Comparison of ENCODE assay signal across 15 cellular contexts in the genomic region with DNA sequence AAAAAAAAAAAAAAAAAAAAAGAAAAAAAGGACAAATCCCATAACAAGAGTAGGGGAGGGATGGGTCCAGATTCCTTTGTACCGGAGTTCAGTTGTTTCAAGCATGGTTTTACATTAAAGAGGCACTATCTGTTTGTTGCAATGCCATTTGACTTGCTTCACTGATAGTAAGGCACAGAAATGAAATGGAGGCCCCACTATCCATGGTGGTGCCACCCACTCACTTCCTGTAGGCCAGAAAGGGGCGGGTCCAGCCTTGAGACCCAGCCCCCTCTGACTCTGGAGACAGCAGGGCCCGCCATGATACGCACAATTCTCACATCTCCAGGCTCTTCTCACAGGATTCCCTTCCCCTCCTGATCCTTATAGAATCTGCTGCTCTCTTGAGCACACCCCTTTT.
DNase-seq lines count a peak whose midpoint lies in the region; TF ChIP-seq lines count a peak whose summit lies in the region.
"Had no signal": no experiment of that assay in that cellular context is flagged by ENCODE, and none has a peak within 500 bp of the region (broad histone marks: within the 10 kb centered on the region; RNA-seq: fewer than 3 reads in every experiment).

No MANE protein-coding gene starts in this region.

- H3K9me3 Mint-ChIP-seq in Calu3 (ENCODE audit: low read depth, unreplicated experiment), result no peaks in the 10 kb centered on the region
- H3K9me3 Mint-ChIP-seq: stimulated activated memory B cell treated with anti-CD40 and anti-IgM and Interleukin-4, amounts not matched to agents 10 μg/mL and 1 μg/mL and 100 μg/mL, for 72 hours; type B pancreatic cell had no signal

- TF ChIP-seq POLR2A in NB4 (IDR thresholded peaks at IDR 0.05; ENCODE audit: extremely low read depth, insufficient read length), result no peak

- H3K4me1 ChIP-seq in BE2C, result no peaks in the 10 kb centered on the region; the same call in 1 of the 2 replicates
- H3K4me1 ChIP-seq: pancreas had no signal

- TF ChIP-seq CTCF in BE2C (IDR thresholded peaks at IDR 0.05; ENCODE audit: low read depth, low read length) (no peak), NB4 (IDR thresholded peaks at IDR 0.05; ENCODE audit: low read depth, low read length) (no peak), fibroblast of pulmonary artery (IDR thresholded peaks at IDR 0.05; ENCODE audit: low read length, missing control alignments) (no peak), Calu3 (IDR thresholded peaks at IDR 0.05; ENCODE audit: unreplicated experiment) (no peak)

- CTCF ChIA-PET in Calu3 (lab: Charles Lee), result no interaction called here

- intact Hi-C loops in Calu3 (cut with micrococcal nuclease; ENCODE audit: unreplicated experiment), result no loop called here

- no TSS peak for BruUV-seq in Calu3 (replicated peaks; lab: Mats Ljungman, UMichigan)

- no peaks in the 10 kb centered on the region for H3K4me1 Mint-ChIP-seq in Calu3 (ENCODE audit: low read depth, unreplicated experiment)

- H3K36me3 ChIP-seq in BE2C, result no peaks in the 10 kb centered on the region; the same call in 1 of the 2 replicates

- H3K4me3 Mint-ChIP-seq in Calu3 (ENCODE audit: low read depth, unreplicated experiment), result no peak overlapping the region
- H3K4me3 Mint-ChIP-seq: stimulated activated memory B cell treated with anti-CD40 and anti-IgM and Interleukin-4, amounts not matched to agents 10 μg/mL and 1 μg/mL and 100 μg/mL, for 72 hours; type B pancreatic cell had no signal

- DNase-seq in NCI-H82 (lab: John Stamatoyannopoulos, UW), result peak; percentile 31
- DNase-seq in NCI-H82 treated with DMSO at 0.1 percent for 48 hours (lab: John Stamatoyannopoulos, UW; ENCODE audit: unreplicated experiment), result no peak
- peak; percentile 35 for DNase-seq in BE2C
- peak; percentile 82 for DNase-seq in NB4 (ENCODE audit: low read depth)
- DNase-seq in fibroblast of pulmonary artery (ENCODE audit: low read depth), result peak; percentile 18
- no peak for DNase-seq in Calu3
- no peak for DNase-seq in NCI-H2081 (lab: John Stamatoyannopoulos, UW)
- no peak for DNase-seq in NCI-H774 (lab: John Stamatoyannopoulos, UW)
- DNase-seq: activated naive CD4-positive, alpha-beta T cell treated with anti-CD3 and anti-CD28 coated beads, Interleukin-2, amount 50 U/mL, for 16 hours; NCI-H1092; pancreas; SHP77 treated with DMSO at 0.1 percent for 48 hours; small intestine had no signal

- no peak overlapping the region for H3K27ac Mint-ChIP-seq in Calu3 (ENCODE audit: unreplicated experiment)
- H3K27ac Mint-ChIP-seq: stimulated activated memory B cell treated with anti-CD40 and anti-IgM and Interleukin-4, amounts not matched to agents 10 μg/mL and 1 μg/mL and 100 μg/mL, for 72 hours had no signal

- H3K9me3 ChIP-seq in BE2C, result no peaks in the 10 kb centered on the region
- H3K9me3 ChIP-seq: pancreas had no signal

- no peaks in the 10 kb centered on the region for H3K27me3 ChIP-seq in BE2C
- H3K27me3 ChIP-seq: pancreas had no signal

- H3K27me3 Mint-ChIP-seq in Calu3 (ENCODE audit: unreplicated experiment), result no peaks in the 10 kb centered on the region
- H3K27me3 Mint-ChIP-seq: stimulated activated memory B cell treated with anti-CD40 and anti-IgM and Interleukin-4, amounts not matched to agents 10 μg/mL and 1 μg/mL and 100 μg/mL, for 72 hours; type B pancreatic cell had no signal

- peaks cover 4% of the 10 kb centered on the region for H3K36me3 Mint-ChIP-seq in Calu3 (ENCODE audit: insufficient read depth, unreplicated experiment)

- no peak overlapping the region for H3K4me3 ChIP-seq in BE2C (ENCODE audit: low read depth, low read length)
- no peak overlapping the region for H3K4me3 ChIP-seq in NB4 (ENCODE audit: low read depth, low read length)
- no peak overlapping the region for H3K4me3 ChIP-seq in fibroblast of pulmonary artery (replicated peaks; ENCODE audit: low read depth, low read length)
- H3K4me3 ChIP-seq: pancreas had no signal

Comparison
In these comparisons a context has a peak if more than half of its experiments do, and no peak if none do; other contexts are left out.
1. DNase-seq: peak in NCI-H82 (single experiment), BE2C (single experiment), NB4 (single experiment) and fibroblast of pulmonary artery (single experiment); none in NCI-H82 treated with DMSO at 0.1 percent for 48 hours (single experiment), Calu3 (single experiment), NCI-H2081 (0 of 2) and NCI-H774 (single experiment).